In the genomic region with DNA sequence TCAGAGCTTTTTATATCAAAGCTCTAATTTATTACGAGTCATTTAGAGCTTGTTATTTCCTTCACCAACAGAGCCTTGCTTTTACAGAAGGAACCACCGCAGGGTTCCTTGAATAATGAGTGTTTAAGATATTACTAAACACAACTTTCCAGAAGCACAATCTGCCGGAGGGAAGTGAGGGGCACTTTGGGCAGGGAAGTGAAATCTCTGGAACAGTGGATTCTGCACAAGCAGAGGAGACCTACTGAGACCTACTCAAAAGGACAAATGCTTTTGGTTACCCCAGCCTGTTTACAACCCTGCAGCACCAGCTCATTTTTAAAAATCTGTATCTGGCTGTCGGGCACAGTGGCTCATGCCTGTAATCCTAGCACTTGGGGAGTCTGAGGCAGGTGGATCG, we compare ENCODE assay signal across 16 cellular contexts. TPM values are rescaled to one million over a fixed set of nuclear protein-coding genes. Genes with fewer than 3 reads are reported as not detected.
A peak's percentile ranks its signal among the peaks of the same experiment; 100 is the strongest.
DNase-seq lines count a peak whose midpoint lies in the region; ATAC-seq and TF ChIP-seq lines count a peak whose summit lies in the region.
"Had no signal": no experiment of that assay in that cellular context is flagged by ENCODE, and none has a peak within 500 bp of the region (broad histone marks: within the 10 kb centered on the region; RNA-seq: fewer than 3 reads in every experiment).

No MANE protein-coding gene starts in this region.

- H3K4me3 ChIP-seq in HUES48 (ENCODE audit: low read depth, low read length) (no peak overlapping the region), SK-N-SH (ENCODE audit: low read depth in 2 of 2, low read length in 1 of 2) (no peak overlapping the region)
- H3K4me3 ChIP-seq: A549, K562 had no signal

- no peak for TF ChIP-seq EP300 in SK-N-SH (IDR thresholded peaks at IDR 0.05; ENCODE audit: borderline replicate concordance in 1 of 2, low read depth in 1 of 2, low read length in 1 of 2)

- no peak for ATAC-seq in stimulated activated naive CD8-positive, alpha-beta T cell treated with anti-CD3 and anti-CD28 coated beads, Interleukin-15, Interleukin-2, amounts not matched to agents 100 U/mL and 50 U/mL, for 24 hours
- ATAC-seq: A549; CD8-positive, alpha-beta T cell; HCT116; K562 had no signal

- TF ChIP-seq CTCF in SK-N-SH (IDR thresholded peaks at IDR 0.05), result no peak

- POLR2A ChIA-PET in SK-N-SH (lab: Yijun Ruan, JAX), result no interaction called here

- 37% methylated on average over 5 of the region's 5 CpGs for WGBS in SK-N-SH (ENCODE audit: low lambda C conversion rate)

- H3K9ac ChIP-seq in HUES48 (ENCODE audit: low read depth, low read length), result no peak overlapping the region
- no peak overlapping the region for H3K9ac ChIP-seq in SK-N-SH

- no peaks in the 10 kb centered on the region for H3K79me2 ChIP-seq in SK-N-SH (ENCODE audit: insufficient read depth)

- H3K4me1 ChIP-seq in HUES48 (ENCODE audit: control insufficient read depth, insufficient read depth, low read length) (peaks cover 35% of the 10 kb centered on the region), SK-N-SH (ENCODE audit: control insufficient read depth in 1 of 2, insufficient read depth in 2 of 2, low read depth in 1 of 2, low read length in 1 of 2) (peaks cover 0 to 39% of the 10 kb centered on the region in 2 experiments; a peak in 1 of 4 replicates)

- DNase-seq in NCI-H2227 treated with DMSO at 0.1 percent for 48 hours (lab: John Stamatoyannopoulos, UW) (peak; percentile 34), left kidney (ENCODE audit: low read depth, low spot score) (peak; percentile 58), renal cortical epithelial cell (ENCODE audit: low read depth) (peak; percentile 43), cerebellar nuclear complex (lab: John Stamatoyannopoulos, UW) (no peak), SK-N-SH (no peak), GDM1 (lab: John Stamatoyannopoulos, UW) (no peak)
- no peak for DNase-seq in stimulated activated naive CD8-positive, alpha-beta T cell treated with anti-CD3 and anti-CD28 coated beads, Interleukin-15, Interleukin-2, amounts not matched to agents 100 U/mL and 50 U/mL, for 24 hours
- DNase-seq: CD8-positive, alpha-beta T cell; COR-L47 had no signal

- no peak overlapping the region for H2AFZ ChIP-seq in SK-N-SH (ENCODE audit: low read depth)

- H3K27ac ChIP-seq in HUES48 (ENCODE audit: low read depth, low read length) (peak overlapping the region; percentile 11), SK-N-SH (ENCODE audit: low read depth in 2 of 2, low read length in 1 of 2) (no peak overlapping the region)
- H3K27ac ChIP-seq: A549 had no signal

- no peak for TF ChIP-seq RAD21 in SK-N-SH (IDR thresholded peaks at IDR 0.05; ENCODE audit: low read length)

- H3K9me3 ChIP-seq in HUES48 (ENCODE audit: control insufficient read depth, insufficient read depth, low read length), result no peaks in the 10 kb centered on the region
- H3K9me3 ChIP-seq in SK-N-SH, result peaks cover 6% of the 10 kb centered on the region; the same call in 1 of the 2 replicates

- H3F3A ChIP-seq in SK-N-SH (replicated peaks; ENCODE audit: insufficient read depth), result no peaks in the 10 kb centered on the region

- H3K27me3 ChIP-seq in HUES48 (ENCODE audit: control insufficient read depth, insufficient read depth, low read length) (no peaks in the 10 kb centered on the region), SK-N-SH (ENCODE audit: insufficient read depth) (no peaks in the 10 kb centered on the region)

- H4K20me1 ChIP-seq in SK-N-SH (ENCODE audit: insufficient read depth), result no peaks in the 10 kb centered on the region

- CTCF ChIA-PET in SK-N-SH (lab: Yijun Ruan, JAX), result interaction anchor here (1.6 kb wide), 1 partner anchor 22 kb away, joined by 4 read pairs; no protein-coding TSS in a partner anchor

- no peak overlapping the region for H3K4me2 ChIP-seq in SK-N-SH
- H3K4me2 ChIP-seq: A549 had no signal

- no peaks in the 10 kb centered on the region for H3K36me3 ChIP-seq in HUES48 (ENCODE audit: control insufficient read depth, insufficient read depth, low read length)
- H3K36me3 ChIP-seq in SK-N-SH (replicated peaks in 1 of 2; ENCODE audit: control insufficient read depth in 1 of 2, insufficient read depth in 2 of 2, low read length in 1 of 2), result no peaks in the 10 kb centered on the region

- no peaks in the 10 kb centered on the region for H3K9me2 ChIP-seq in SK-N-SH

TF ChIP-seq in SK-N-SH, 30 proteins besides CTCF, POLR2A, EP300 and RAD21:
- TF ChIP-seq YY1 (IDR thresholded peaks at IDR 0.05; ENCODE audit: low read depth) (no peak), MEF2A (IDR thresholded peaks at IDR 0.05; ENCODE audit: borderline replicate concordance, low read depth) (no peak), ZBTB33 (IDR thresholded peaks at IDR 0.05; ENCODE audit: borderline replicate concordance, low read depth) (no peak), CHD2 (IDR thresholded peaks at IDR 0.05; ENCODE audit: low read length, partially characterized antibody) (no peak), EZH2phosphoT487 (IDR thresholded peaks at IDR 0.05; ENCODE audit: borderline replicate concordance, low read depth) (no peak), ELF1 (IDR thresholded peaks at IDR 0.05) (no peak), NRF1 (IDR thresholded peaks at IDR 0.05; ENCODE audit: low read depth, low read length) (no peak), SMC3 (IDR thresholded peaks at IDR 0.05; ENCODE audit: low read depth, low read length) (no peak), IRF3 (IDR thresholded peaks at IDR 0.05; ENCODE audit: low read depth, low read length) (no peak), POLR2AphosphoS5 (IDR thresholded peaks at IDR 0.05; ENCODE audit: low read depth, low read length) (no peak), MXI1 (IDR thresholded peaks at IDR 0.05; ENCODE audit: low read depth, low read length) (no peak), TCF12 (IDR thresholded peaks at IDR 0.05) (no peak), JUND (IDR thresholded peaks at IDR 0.05) (no peak), RFX5 (IDR thresholded peaks at IDR 0.05; ENCODE audit: low read length) (no peak), RCOR1 (IDR thresholded peaks at IDR 0.05; ENCODE audit: low read length) (no peak), RXRA (IDR thresholded peaks at IDR 0.05; ENCODE audit: borderline replicate concordance, low read depth) (no peak), GABPA (IDR thresholded peaks at IDR 0.05; ENCODE audit: low read depth) (no peak), SIN3A (IDR thresholded peaks at IDR 0.05; ENCODE audit: borderline replicate concordance, low read depth, low read length) (no peak)
- TF ChIP-seq, protein P1, sequence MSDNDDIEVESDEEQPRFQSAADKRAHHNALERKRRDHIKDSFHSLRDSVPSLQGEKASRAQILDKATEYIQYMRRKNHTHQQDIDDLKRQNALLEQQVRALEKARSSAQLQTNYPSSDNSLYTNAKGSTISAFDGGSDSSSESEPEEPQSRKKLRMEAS (IDR thresholded peaks at IDR 0.05; ENCODE audit: low read depth), result no peak

RNA-seq across cellular contexts. Expression of gene MYCN, which starts 47.8 kb away (rescaled TPM):
- total RNA-seq in renal cortical epithelial cell, result not detected in 2 replicates
- polyA plus RNA-seq in SK-N-SH (2012; rRNA removed), result 0.03 TPM in 1 of 2 replicates, not detected in the other
- polyA plus RNA-seq in SK-N-SH (2012; cell fraction: cytosol; rRNA removed), result 0.06 and 0.13 TPM in 2 replicates
- polyA plus RNA-seq in SK-N-SH (2012; cell fraction: nucleus; rRNA removed), result 0.04 and 0.05 TPM in 2 replicates
- total RNA-seq: CD8-positive, alpha-beta T cell; H4; K562 had no signal
- polyA plus RNA-seq: A549, BJ, CD14-positive monocyte, K562 had no signal

Comparison
In these comparisons a context has a peak if more than half of its experiments do, and no peak if none do; other contexts are left out.
1. DNase-seq: peak in NCI-H2227 treated with DMSO at 0.1 percent for 48 hours (single experiment), left kidney (single experiment) and renal cortical epithelial cell (single experiment); none in cerebellar nuclear complex (0 of 2), stimulated activated naive CD8-positive, alpha-beta T cell treated with anti-CD3 and anti-CD28 coated beads, Interleukin-15, Interleukin-2, amounts not matched to agents 100 U/mL and 50 U/mL, for 24 hours (single experiment), SK-N-SH (single experiment) and GDM1 (single experiment).